ENCODE assay signal across 8 cellular contexts in the genomic region with DNA sequence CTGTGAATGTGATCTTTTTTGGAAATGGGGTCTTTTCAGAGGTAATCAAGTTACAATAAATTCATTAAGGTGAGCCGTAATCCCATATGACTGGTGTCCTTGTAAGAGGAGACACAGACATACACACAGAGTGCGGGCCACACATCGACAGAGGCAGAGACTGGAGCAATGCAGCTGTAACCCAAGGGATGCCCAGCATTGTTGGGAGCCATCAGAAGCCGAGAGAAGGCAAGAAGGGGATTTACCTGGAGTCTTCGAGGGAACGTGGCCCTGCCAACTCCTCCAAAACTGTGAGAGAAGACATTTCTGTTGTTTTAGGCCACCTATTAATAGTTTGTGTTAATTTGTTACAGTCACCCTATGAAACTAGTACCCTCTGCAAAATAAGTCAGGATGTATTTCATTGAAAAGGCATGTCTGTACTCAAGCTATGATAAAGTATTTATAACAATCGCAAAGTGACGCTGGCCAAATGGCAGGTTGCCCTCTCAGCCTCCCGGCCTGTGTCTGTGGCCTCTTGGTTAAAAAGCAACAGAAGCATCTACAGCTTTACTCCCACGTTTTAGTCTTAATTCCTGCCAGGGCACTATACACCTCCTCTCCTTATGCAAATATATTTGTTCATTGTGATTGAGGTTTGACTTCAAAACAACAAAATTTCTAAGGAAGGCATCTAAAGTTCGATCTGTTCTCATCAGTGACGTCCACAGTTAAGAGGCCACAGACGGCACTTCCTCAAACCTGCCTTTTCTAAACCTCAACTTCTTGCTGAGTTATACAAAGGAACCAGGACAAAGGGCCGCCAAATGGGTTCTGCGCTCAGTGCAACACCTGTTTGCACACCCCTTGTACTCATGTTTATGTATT. TPM values are rescaled to one million over a fixed set of nuclear protein-coding genes. Genes with fewer than 3 reads are reported as not detected.
DNase-seq lines count a peak whose midpoint lies in the region; ATAC-seq and TF ChIP-seq lines count a peak whose summit lies in the region.

No MANE protein-coding gene starts in this region.

- no peak overlapping the region for H3K4me3 ChIP-seq in GM12864 (ENCODE audit: low read depth, low read length)

- H3K4me1 Mint-ChIP-seq in neural crest cell, result peaks cover 32% of the 10 kb centered on the region

- DNase-seq in GM12864 (ENCODE audit: low read depth) (peak; percentile 36), NCI-H69 (lab: John Stamatoyannopoulos, UW) (peak; percentile 80), neural crest cell (ENCODE audit: low read depth, low spot score) (no peak), GM13977 (ENCODE audit: low spot score) (no peak), NCI-H1436 treated with DMSO at 0.1 percent for 48 hours (lab: John Stamatoyannopoulos, UW) (no peak)
- peak; percentile 26 for DNase-seq in effector CD4-positive, alpha-beta T cell
- DNase-seq in stimulated activated CD8-positive, alpha-beta memory T cell treated with anti-CD3 and anti-CD28 coated beads, Interleukin-4, amount 100 ng/mL, for 48 hours, result no peak

- ATAC-seq in HG02642 (IDR thresholded peaks at IDR 0.05; ENCODE audit: poor library complexity, unreplicated experiment), result peak; percentile 80

- TF ChIP-seq CTCF in GM12864 (IDR thresholded peaks at IDR 0.05; ENCODE audit: low read depth, low read length, missing control alignments) (no peak), neural crest cell (conservative IDR thresholded peaks at IDR 0.05) (no peak), GM13977 (IDR thresholded peaks at IDR 0.05; ENCODE audit: extremely low read depth, insufficient read depth, missing control alignments) (no peak)

- H3K27ac Mint-ChIP-seq in neural crest cell (ENCODE audit: unreplicated experiment), result peak overlapping the region; percentile 2

- H3K9me3 Mint-ChIP-seq in neural crest cell, result peaks cover 2% of the 10 kb centered on the region

- H3K36me3 Mint-ChIP-seq in neural crest cell (ENCODE audit: low read depth), result peaks cover 12% of the 10 kb centered on the region

- H3K4me3 Mint-ChIP-seq in neural crest cell, result no peak overlapping the region

- H3K27me3 Mint-ChIP-seq in neural crest cell (ENCODE audit: low read depth), result no peaks in the 10 kb centered on the region

- in situ Hi-C loops in GM13977 (cut with MboI; ENCODE audit: low pct_unique_long_range_greater_than_20kb, low sequenced_read_pairs, unreplicated experiment), result no loop called here

RNA-seq across cellular contexts. Expression of gene HIPK2, which starts 46.8 kb away (rescaled TPM):
- 61.5 and 67.3 TPM in 2 replicates for total RNA-seq in neural crest cell

Comparison
In these comparisons a context has a peak if more than half of its experiments do, and no peak if none do; other contexts are left out.
1. DNase-seq: peak in GM12864 (single experiment), NCI-H69 (single experiment) and effector CD4-positive, alpha-beta T cell (single experiment); none in neural crest cell (single experiment), stimulated activated CD8-positive, alpha-beta memory T cell treated with anti-CD3 and anti-CD28 coated beads, Interleukin-4, amount 100 ng/mL, for 48 hours (single experiment), GM13977 (single experiment) and NCI-H1436 treated with DMSO at 0.1 percent for 48 hours (single experiment).